In genomic region chr6:163375361-163375760, GRCh38 we compare ENCODE assay signal across 1 cellular context.
TF ChIP-seq lines count a peak whose summit lies in the region.

No MANE protein-coding gene starts in this region.

TF ChIP-seq in K562, 482 proteins besides CTCF, POLR2A, EP300 and RAD21 (continued from another document):
- TF ChIP-seq ZNF740 (CRISPR knock-in tag; IDR thresholded peaks at IDR 0.05): no peak
- TF ChIP-seq ZNF740 (tag; IDR thresholded peaks at IDR 0.05): no peak
- TF ChIP-seq CCAR2 (IDR thresholded peaks at IDR 0.05; ENCODE audit: low read depth, low read length): no peak
